ENCODE assay signal across 16 cellular contexts in the genomic region with DNA sequence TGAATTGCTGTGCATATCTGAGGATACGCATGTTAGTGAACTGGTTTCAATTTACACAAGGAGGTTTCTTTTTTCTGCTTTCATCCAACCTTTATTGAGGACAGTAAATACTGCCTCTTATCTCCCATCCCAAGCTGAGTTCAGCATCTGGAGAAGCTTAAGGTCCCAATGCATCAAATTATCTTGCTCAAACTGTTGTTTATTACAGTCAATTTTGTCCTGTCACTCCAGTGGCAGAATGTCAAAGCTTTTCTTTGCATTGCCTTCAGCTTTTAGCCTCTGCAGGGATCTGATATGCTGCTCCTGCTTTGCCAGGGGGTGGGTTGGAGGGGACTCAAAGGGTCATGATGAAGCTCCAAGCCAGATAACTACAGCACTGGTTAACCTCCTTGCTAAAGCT.
A peak's percentile ranks its signal among the peaks of the same experiment; 100 is the strongest.
DNase-seq lines count a peak whose midpoint lies in the region; ATAC-seq and TF ChIP-seq lines count a peak whose summit lies in the region.
"Had no signal": no experiment of that assay in that cellular context is flagged by ENCODE, and none has a peak within 500 bp of the region (broad histone marks: within the 10 kb centered on the region; RNA-seq: fewer than 3 reads in every experiment).

No MANE protein-coding gene starts in this region.

- no peaks in the 10 kb centered on the region for H3K36me3 ChIP-seq in hepatocyte (replicated peaks; ENCODE audit: insufficient read depth, low read depth)
- H3K36me3 ChIP-seq: MG63, thyroid gland had no signal

- H2AFZ ChIP-seq in hepatocyte = no peak overlapping the region

- H3K4me3 ChIP-seq in hepatocyte = no peak overlapping the region
- H3K4me3 ChIP-seq: MG63, thyroid gland had no signal

- peak; percentile 11 for ATAC-seq in GM18505 (IDR thresholded peaks at IDR 0.05; ENCODE audit: unreplicated experiment)
- ATAC-seq in HG03025 (IDR thresholded peaks at IDR 0.05; ENCODE audit: low FRiP score, unreplicated experiment) = peak; percentile 3
- ATAC-seq: stimulated activated naive CD8-positive, alpha-beta T cell treated with anti-CD3 and anti-CD28 coated beads, Interleukin-15, amount 100 ng/mL, for 72 hours had no signal

- TF ChIP-seq CTCF in hepatocyte (IDR thresholded peaks at IDR 0.05; ENCODE audit: poor library complexity) (no peak), GM13976 (IDR thresholded peaks at IDR 0.05; ENCODE audit: borderline replicate concordance, control extremely low read depth, extremely low read depth, insufficient read depth, missing control alignments) (no peak)

- no peaks in the 10 kb centered on the region for H3K79me2 ChIP-seq in hepatocyte

- in situ Hi-C loops in GM13976 (cut with MboI; ENCODE audit: low sequenced_read_pairs, unreplicated experiment) = no loop called here

- H3K9me2 ChIP-seq in hepatocyte (replicated peaks; ENCODE audit: insufficient read depth) = no peaks in the 10 kb centered on the region

- H4K20me1 ChIP-seq in hepatocyte (ENCODE audit: insufficient read depth, poor library complexity, severe bottlenecking) = no peaks in the 10 kb centered on the region

- TF ChIP-seq POLR2A in GM18505 (IDR thresholded peaks at IDR 0.05; ENCODE audit: borderline replicate concordance, extremely low read depth, insufficient read depth, insufficient read length) = no peak

- H3K9me3 ChIP-seq in hepatocyte (ENCODE audit: low read depth) = no peaks in the 10 kb centered on the region
- H3K9me3 ChIP-seq: MG63, thyroid gland had no signal

- WGBS in hepatocyte (ENCODE audit: low lambda C conversion rate, missing lambda C conversion rate) = 43% methylated on average over 1 of the region's 1 CpG

- no peaks in the 10 kb centered on the region for H3K4me1 ChIP-seq in hepatocyte (ENCODE audit: insufficient read depth)
- H3K4me1 ChIP-seq: thyroid gland had no signal

- H3K27ac ChIP-seq in hepatocyte = no peak overlapping the region
- H3K27ac ChIP-seq: thyroid gland had no signal

- no peaks in the 10 kb centered on the region for H3K27me3 ChIP-seq in hepatocyte
- H3K27me3 ChIP-seq: MG63, thyroid gland had no signal

- DNase-seq in OCI-M1 (lab: John Stamatoyannopoulos, UW) (peak; percentile 63), hepatocyte (ENCODE audit: low spot score) (peak; percentile 5), epidermal melanocyte (ENCODE audit: insufficient read length, low spot score) (no peak), NCI-H2029 (lab: John Stamatoyannopoulos, UW) (no peak), SKM-1 treated with dmso at 0.1 percent for 144 hours (lab: John Stamatoyannopoulos, UW; ENCODE audit: unreplicated experiment) (no peak), GM13976 (ENCODE audit: low spot score) (no peak)
- DNase-seq: activated CD8-positive, alpha-beta memory T cell treated with anti-CD3 and anti-CD28 coated beads, Interleukin-2, amount 50 U/mL, for 48 hours; C1 segment of cervical spinal cord; Calu3; HCEC 1CT; MG63; NCI-H1436; stimulated activated naive CD8-positive, alpha-beta T cell treated with anti-CD3 and anti-CD28 coated beads, Interleukin-15, amount 100 ng/mL, for 72 hours; thyroid gland had no signal

- peak overlapping the region; percentile 17 for H3K4me2 ChIP-seq in hepatocyte

Comparison
In these comparisons a context has a peak if more than half of its experiments do, and no peak if none do; other contexts are left out.
1. DNase-seq: peak in OCI-M1 (single experiment) and hepatocyte (single experiment); none in epidermal melanocyte (single experiment), NCI-H2029 (single experiment), SKM-1 treated with dmso at 0.1 percent for 144 hours (single experiment) and GM13976 (single experiment).